ENCODE assay signal across 8 cellular contexts in genomic region chr9:34124923-34125322, GRCh38. TPM values are rescaled to one million over a fixed set of nuclear protein-coding genes. Genes with fewer than 3 reads are reported as not detected.
A peak's percentile ranks its signal among the peaks of the same experiment; 100 is the strongest.
DNase-seq lines count a peak whose midpoint lies in the region; TF ChIP-seq lines count a peak whose summit lies in the region.

No MANE protein-coding gene starts in this region.

- H3K4me3 ChIP-seq in SJCRH30 (peak overlapping the region; percentile 80), fibroblast of mammary gland (ENCODE audit: control insufficient read depth, low read depth, low read length) (peak overlapping the region; percentile 99), skeletal muscle tissue (ENCODE audit: low read length in 3 of 3) (peak overlapping the region; percentile 99)

- H3K36me3 ChIP-seq in SJCRH30 (peaks cover 19% of the 10 kb centered on the region), skeletal muscle tissue (ENCODE audit: control insufficient read depth in 3 of 3, insufficient read depth in 3 of 3, low read length in 3 of 3) (peaks cover 3 to 26% (median 6%) of the 10 kb centered on the region in 3 donors)

- H3K4me1 ChIP-seq in SJCRH30 (no peaks in the 10 kb centered on the region; the same call in 1 of the 2 replicates), skeletal muscle tissue (ENCODE audit: control insufficient read depth in 3 of 3, insufficient read depth in 3 of 3, low read length in 3 of 3) (peaks cover 20 to 47% (median 29%) of the 10 kb centered on the region in 3 donors)

- H3K27ac ChIP-seq in SJCRH30 (no peak overlapping the region), skeletal muscle tissue (ENCODE audit: low read depth, low read length) (peak overlapping the region; percentile 26)

- TF ChIP-seq CTCF in fibroblast of mammary gland (conservative IDR thresholded peaks at IDR 0.05; ENCODE audit: control insufficient read depth, insufficient read depth, low read depth, low read length) = no peak

- DNase-seq in DMS 273 (lab: John Stamatoyannopoulos, UW; ENCODE audit: unreplicated experiment) (peak; percentile 11), DMS 273 treated with DMSO at 0.1 percent for 48 hours (lab: John Stamatoyannopoulos, UW) (no peak), SJCRH30 (no peak), fibroblast of mammary gland (ENCODE audit: low read depth) (peak; percentile 20), G401 (ENCODE audit: low spot score) (no peak), cerebellar cortex (ENCODE audit: low spot score) (no peak), foreskin melanocyte (no peak)

- in situ Hi-C loops in G401 (cut with HindIII; ENCODE audit: low sequenced_read_pairs) = no loop called here

- no peaks in the 10 kb centered on the region for H3K9me3 ChIP-seq in SJCRH30 (replicated peaks)
- H3K9me3 ChIP-seq in skeletal muscle tissue (ENCODE audit: control insufficient read depth in 3 of 3, low read length in 3 of 3) = no peaks in the 10 kb centered on the region

- H3K27me3 ChIP-seq in SJCRH30 (no peaks in the 10 kb centered on the region), skeletal muscle tissue (ENCODE audit: control insufficient read depth in 3 of 3, insufficient read depth in 3 of 3, low read length in 3 of 3) (no peaks in the 10 kb centered on the region)

- H3K9ac ChIP-seq in skeletal muscle tissue (ENCODE audit: low read depth in 1 of 3, low read length in 3 of 3) = peak overlapping the region in 2 of 3 donors; percentile 97 to 98

RNA-seq across cellular contexts. Expression of gene DCAF12, which starts 1.6 kb away (rescaled TPM):
- total RNA-seq in SJCRH30 (2014; rRNA removed; shearing (Covaris generic)) = 36.8 and 40.3 TPM in 2 replicates
- 36.5 TPM for total RNA-seq in skeletal muscle tissue
- total RNA-seq in G401 (2014; rRNA removed; shearing (Covaris generic)) = 35.1 and 50.6 TPM in 2 replicates

RNA-seq across cellular contexts. Expression of gene UBAP1, which starts 53.9 kb away (rescaled TPM):
- 22.6 and 23.8 TPM in 2 replicates for total RNA-seq in SJCRH30 (2014; rRNA removed; shearing (Covaris generic))
- total RNA-seq in skeletal muscle tissue = 21.4 TPM
- 55.1 and 58.0 TPM in 2 replicates for total RNA-seq in G401 (2014; rRNA removed; shearing (Covaris generic))

Comparison
In these comparisons a context has a peak if more than half of its experiments do, and no peak if none do; other contexts are left out.
1. DNase-seq: peak in DMS 273 (single experiment) and fibroblast of mammary gland (single experiment); none in DMS 273 treated with DMSO at 0.1 percent for 48 hours (single experiment), SJCRH30 (0 of 2), G401 (single experiment), cerebellar cortex (single experiment) and foreskin melanocyte (single experiment).
2. Peak in every context shown above with its lines, with median percentiles within 50 percentile points of each other: H3K4me3 ChIP-seq.